ENCODE assay signal across 9 cellular contexts in the genomic region with DNA sequence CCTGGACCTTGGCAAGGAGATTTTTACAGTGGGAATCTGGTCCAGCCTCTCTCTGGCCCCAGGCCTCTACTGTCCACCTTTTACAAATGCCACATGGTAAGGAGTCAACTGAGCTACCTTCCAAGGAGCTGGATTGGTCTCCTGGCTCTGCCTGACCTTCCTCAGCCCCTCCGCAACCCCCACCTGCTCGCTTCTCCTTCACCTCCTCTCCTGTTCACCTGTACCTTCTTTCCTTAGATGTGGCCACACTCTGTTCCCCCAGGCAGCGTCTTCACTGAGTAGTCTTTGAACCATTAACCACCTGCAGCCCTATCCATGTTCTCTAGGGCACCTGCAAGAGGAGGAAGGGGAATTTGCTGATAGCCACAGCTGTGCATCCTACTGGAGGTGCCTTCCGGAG. TPM values are rescaled to one million over a fixed set of nuclear protein-coding genes. Genes with fewer than 3 reads are reported as not detected.
DNase-seq lines count a peak whose midpoint lies in the region; ATAC-seq and TF ChIP-seq lines count a peak whose summit lies in the region.
"Had no signal": no experiment of that assay in that cellular context is flagged by ENCODE, and none has a peak within 500 bp of the region (broad histone marks: within the 10 kb centered on the region; RNA-seq: fewer than 3 reads in every experiment).

No MANE protein-coding gene starts in this region.

- H3K4me3 ChIP-seq in Loucy (ENCODE audit: low read length, poor library complexity, severe bottlenecking) (no peak overlapping the region), dorsolateral prefrontal cortex (no peak overlapping the region), neutrophil (ENCODE audit: low read depth in 1 of 2, low read length in 1 of 2) (peak overlapping the region; percentile 66 to 69)
- H3K4me3 ChIP-seq: cardiac muscle cell had no signal

- H3K27ac ChIP-seq in dorsolateral prefrontal cortex (peak overlapping the region in 43 of 59 donors; percentile 3 to 86 (median 64)), neutrophil (peak overlapping the region; percentile 91)
- H3K27ac ChIP-seq: cardiac muscle cell had no signal

- peak overlapping the region; percentile 11 to 90 (median 50) for H3K27ac Mint-ChIP-seq in CD14-positive monocyte

- H2AFZ ChIP-seq in Loucy (ENCODE audit: low read length): 0 out of 2 replicates have a peak overlapping the region, but pooled peaks have one; percentile 3

- H3K36me3 Mint-ChIP-seq in CD14-positive monocyte: no peaks in the 10 kb centered on the region

- H3K27me3 ChIP-seq in Loucy (ENCODE audit: insufficient read depth, low read length, poor library complexity, severe bottlenecking): no peaks in the 10 kb centered on the region
- H3K27me3 ChIP-seq in dorsolateral prefrontal cortex: no peaks in the 10 kb centered on the region
- no peaks in the 10 kb centered on the region for H3K27me3 ChIP-seq in neutrophil
- H3K27me3 ChIP-seq: cardiac muscle cell had no signal

- H3K27me3 Mint-ChIP-seq in CD14-positive monocyte (ENCODE audit: low read depth in 3 of 3): peaks cover 1 to 2% (median 2%) of the 10 kb centered on the region in 3 donors

- H3K9me3 Mint-ChIP-seq in CD14-positive monocyte: peaks cover 0 to 1% (median 0%) of the 10 kb centered on the region in 7 donors

- ATAC-seq in GM21717 (IDR thresholded peaks at IDR 0.05; ENCODE audit: unreplicated experiment): no peak

- no peaks in the 10 kb centered on the region for H3K36me3 ChIP-seq in Loucy (ENCODE audit: insufficient read depth, low read length)
- no peaks in the 10 kb centered on the region for H3K36me3 ChIP-seq in neutrophil
- H3K36me3 ChIP-seq: cardiac muscle cell had no signal

- peaks cover 60% of the 10 kb centered on the region for H3K4me1 Mint-ChIP-seq in CD14-positive monocyte

- DNase-seq in CD14-positive monocyte (ENCODE audit: low spot score): no peak
- DNase-seq in dorsolateral prefrontal cortex: no peak
- no peak for DNase-seq in DMS153 (lab: John Stamatoyannopoulos, UW)
- DNase-seq in OCI-M1 (lab: John Stamatoyannopoulos, UW): no peak
- DNase-seq in anterior cingulate cortex (lab: John Stamatoyannopoulos, UW): no peak

- TF ChIP-seq CTCF in CD14-positive monocyte (IDR thresholded peaks at IDR 0.05): no peak
- no peak for TF ChIP-seq CTCF in Loucy (conservative IDR thresholded peaks at IDR 0.05; ENCODE audit: low read length)
- no peak for TF ChIP-seq CTCF in dorsolateral prefrontal cortex (IDR thresholded peaks at IDR 0.05 in 54 of 56, conservative IDR thresholded peaks at IDR 0.05 in 2 of 56; ENCODE audit: low read depth in 1 of 56, partially characterized antibody in 56 of 56)
- TF ChIP-seq CTCF in neutrophil (IDR thresholded peaks at IDR 0.05): no peak

- no peaks in the 10 kb centered on the region for H3F3A ChIP-seq in Loucy (ENCODE audit: low read depth)

- no peaks in the 10 kb centered on the region for H3K9me2 ChIP-seq in Loucy (replicated peaks; ENCODE audit: low read depth, low read length)

- H3K9me3 ChIP-seq in Loucy (ENCODE audit: insufficient read depth, low read depth, low read length) (no peaks in the 10 kb centered on the region), neutrophil (no peaks in the 10 kb centered on the region)

- no peaks in the 10 kb centered on the region for H3K79me2 ChIP-seq in Loucy (ENCODE audit: insufficient read depth, low read length)

- no peak overlapping the region for H3K4me2 ChIP-seq in Loucy (ENCODE audit: low read depth, low read length, poor library complexity, severe bottlenecking)

- no peaks in the 10 kb centered on the region for H4K20me1 ChIP-seq in Loucy (ENCODE audit: insufficient read depth, low read length, poor library complexity, severe bottlenecking)

- peak overlapping the region; percentile 13 for H3K4me3 Mint-ChIP-seq in CD14-positive monocyte

- H3K4me1 ChIP-seq in Loucy (ENCODE audit: insufficient read depth, low read length, poor library complexity, severe bottlenecking) (peaks cover 15% of the 10 kb centered on the region), neutrophil (ENCODE audit: control insufficient read depth in 1 of 2, insufficient read depth in 1 of 2, low read depth in 1 of 2, low read length in 1 of 2) (peaks cover 63 to 75% of the 10 kb centered on the region in 2 experiments)

- H3K9ac ChIP-seq in Loucy (ENCODE audit: low read depth, low read length, poor library complexity, severe bottlenecking): no peak overlapping the region

- intact Hi-C loops in CD14-positive monocyte (cut with micrococcal nuclease): loop anchor here (2.0 to 5.0 kb wide), 3 partner anchors 48 to 258 kb away; no protein-coding TSS in a partner anchor
- intact Hi-C loops in dorsolateral prefrontal cortex (cut with DNase I): loop anchor here (2.0 to 5.0 kb wide), 4 partner anchors 86 to 258 kb away; partner anchors contain the start of genes VARS2 (in 2 of the 2), FLOT1 (in 1 of the 2) and IER3 (in 1 of the 2)

RNA-seq across cellular contexts. Expression of gene DDR1, which starts 55.3 kb away (rescaled TPM):
- under 1 TPM; 0.39 to 0.51 TPM for polyA plus RNA-seq in CD14-positive monocyte
- 100 to 1,000 TPM; 100 to 498 (median 195) TPM for total RNA-seq in dorsolateral prefrontal cortex

Comparison
In these comparisons a context has a peak if more than half of its experiments do, and no peak if none do; other contexts are left out.
1. H3K4me3 ChIP-seq: peak in neutrophil (2 of 2); none in Loucy (single experiment) and dorsolateral prefrontal cortex (0 of 59).